Comparison of ENCODE assay signal across 26 cellular contexts in the genomic region with DNA sequence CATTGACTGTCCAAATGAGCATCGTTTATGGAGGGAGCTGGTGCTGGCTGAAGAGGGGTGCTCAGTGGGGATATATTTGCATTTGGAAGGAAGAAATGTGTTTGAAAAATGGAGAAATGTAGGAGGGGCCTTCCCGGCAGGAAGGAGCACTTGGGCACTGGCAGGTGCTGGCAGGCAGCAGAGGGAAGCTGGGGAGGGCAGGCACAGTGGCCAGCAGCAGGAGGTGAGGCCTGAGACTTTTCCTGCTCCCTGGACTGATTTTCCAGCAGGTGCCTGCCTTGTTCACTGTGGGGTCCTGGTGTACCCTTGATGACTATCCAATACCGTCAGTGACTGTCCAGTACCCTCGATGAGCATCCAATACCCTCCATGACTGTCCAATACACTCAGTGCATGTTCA.
"Had no signal": no experiment of that assay in that cellular context is flagged by ENCODE, and none has a peak within 500 bp of the region (broad histone marks: within the 10 kb centered on the region; RNA-seq: fewer than 3 reads in every experiment).

No MANE protein-coding gene starts in this region.

- H3K27me3 ChIP-seq: adrenal gland, ascending aorta, brain microvascular endothelial cell, left lung, right lobe of liver, testis, vagina had no signal

- H3K36me3 Mint-ChIP-seq: activated naive CD8-positive, alpha-beta T cell; natural killer cell treated with Interleukin-12 subunit alpha and Interleukin-12 subunit beta and Interleukin-15 and Interleukin-18, amount 100 ng/mL, for 72 hours; stimulated activated naive B cell treated with anti-CD40 and anti-IgM and Interleukin-4, amounts not matched to agents 10 μg/mL and 1 μg/mL and 100 μg/mL, for 72 hours had no signal

- H3K9ac ChIP-seq: parathyroid adenoma had no signal

- ATAC-seq: activated CD8-positive, alpha-beta T cell treated with anti-CD3 and anti-CD28 coated beads, Interleukin-2, amount 10 ng/mL, durations not matched to agents 7 days and 5 days; left lung; natural killer cell treated with Interleukin-12 subunit alpha and Interleukin-12 subunit beta and Interleukin-15 and Interleukin-18, amount 100 ng/mL, for 72 hours; right lobe of liver; stimulated activated naive B cell treated with anti-CD40 and anti-IgM and Interleukin-4, amounts not matched to agents 10 μg/mL and 1 μg/mL and 100 μg/mL, for 72 hours had no signal

- H3K27ac Mint-ChIP-seq: activated CD8-positive, alpha-beta T cell treated with anti-CD3 and anti-CD28 coated beads, Interleukin-2, amount 10 ng/mL, durations not matched to agents 7 days and 5 days; activated naive CD8-positive, alpha-beta T cell; activated T-helper 1 cell treated with anti-CD3 and anti-CD28 coated beads, Interleukin-12 subunit alpha, Interleukin-12 subunit beta, Interleukin-2, Interleukin-4 antibody, amounts not matched to agents 30 ng/mL and 10 ng/mL and 1 ng/mL, durations not matched to agents 14 hours and 24 hours and 36 hours; stimulated activated naive B cell treated with anti-CD40 and anti-IgM and Interleukin-4, amounts not matched to agents 10 μg/mL and 1 μg/mL and 100 μg/mL, for 72 hours; T-helper 2 cell treated with Interferon-gamma antibody and Interleukin-4, amounts not matched to agents 5 μg/mL and 100 μg/mL, for 36 hours had no signal

- H3K4me3 Mint-ChIP-seq: activated CD8-positive, alpha-beta T cell treated with anti-CD3 and anti-CD28 coated beads, Interleukin-2, amount 10 ng/mL, durations not matched to agents 7 days and 5 days; activated naive CD8-positive, alpha-beta T cell; activated T-helper 1 cell treated with anti-CD3 and anti-CD28 coated beads, Interleukin-12 subunit alpha, Interleukin-12 subunit beta, Interleukin-2, Interleukin-4 antibody, amounts not matched to agents 30 ng/mL and 10 ng/mL and 1 ng/mL, durations not matched to agents 14 hours and 24 hours and 36 hours; natural killer cell treated with Interleukin-12 subunit alpha and Interleukin-12 subunit beta and Interleukin-15 and Interleukin-18, amount 100 ng/mL, for 72 hours; stimulated activated naive B cell treated with anti-CD40 and anti-IgM and Interleukin-4, amounts not matched to agents 10 μg/mL and 1 μg/mL and 100 μg/mL, for 72 hours; T-helper 2 cell treated with Interferon-gamma antibody and Interleukin-4, amounts not matched to agents 5 μg/mL and 100 μg/mL, for 36 hours had no signal

- H3K27me3 Mint-ChIP-seq: activated naive CD8-positive, alpha-beta T cell; natural killer cell treated with Interleukin-12 subunit alpha and Interleukin-12 subunit beta and Interleukin-15 and Interleukin-18, amount 100 ng/mL, for 72 hours had no signal

- H3K27ac ChIP-seq: ascending aorta, brain microvascular endothelial cell, parathyroid adenoma, right lobe of liver, testis, vagina, WERI-Rb-1 had no signal

- H3K9me3 Mint-ChIP-seq: activated T-helper 1 cell treated with anti-CD3 and anti-CD28 coated beads, Interleukin-12 subunit alpha, Interleukin-12 subunit beta, Interleukin-2, Interleukin-4 antibody, amounts not matched to agents 30 ng/mL and 10 ng/mL and 1 ng/mL, durations not matched to agents 14 hours and 24 hours and 36 hours; natural killer cell treated with Interleukin-12 subunit alpha and Interleukin-12 subunit beta and Interleukin-15 and Interleukin-18, amount 100 ng/mL, for 72 hours; stimulated activated naive B cell treated with anti-CD40 and anti-IgM and Interleukin-4, amounts not matched to agents 10 μg/mL and 1 μg/mL and 100 μg/mL, for 72 hours; T-helper 2 cell treated with Interferon-gamma antibody and Interleukin-4, amounts not matched to agents 5 μg/mL and 100 μg/mL, for 36 hours had no signal

- DNase-seq: activated CD4-positive, alpha-beta T cell treated with anti-CD3 and anti-CD28 coated beads for 1 hour; activated CD4-positive, alpha-beta T cell treated with anti-CD3 and anti-CD28 coated beads, Interleukin-2, amount 50 U/mL, for 1 hour; activated CD8-positive, alpha-beta T cell treated with anti-CD3 and anti-CD28 coated beads, Interleukin-2, amount 10 ng/mL, durations not matched to agents 7 days and 5 days; activated gamma-delta T cell treated with Interleukin-2 at 50 U/mL for 16 hours; adrenal gland; brain microvascular endothelial cell; central memory CD4-positive, alpha-beta T cell; effector memory CD4-positive, alpha-beta T cell; foreskin melanocyte; right lobe of liver; small intestine; stimulated activated CD4-positive, alpha-beta T cell treated with anti-CD3 and anti-CD28 coated beads, Interleukin-15, amount 100 ng/mL, for 24 hours; stimulated activated CD4-positive, alpha-beta T cell treated with anti-CD3 and anti-CD28 coated beads, Interleukin-2, amount 100 ng/mL, for 48 hours; stimulated activated CD8-positive, alpha-beta memory T cell treated with anti-CD3 and anti-CD28 coated beads, Interleukin-4, amount 100 ng/mL, for 48 hours; stimulated activated naive B cell treated with anti-CD40 and anti-IgM and Interleukin-4, amounts not matched to agents 10 μg/mL and 1 μg/mL and 100 μg/mL, for 72 hours; testis; trophoblast cell; WERI-Rb-1 had no signal

- H3K9me3 ChIP-seq: adrenal gland, ascending aorta, left lung, right lobe of liver, testis, vagina had no signal

- H3K4me3 ChIP-seq: adrenal gland, ascending aorta, left lung, right lobe of liver, testis, vagina had no signal

- H3K36me3 ChIP-seq: adrenal gland, ascending aorta, brain microvascular endothelial cell, left lung, right lobe of liver, vagina, WERI-Rb-1 had no signal
